ENCODE assay signal across 9 cellular contexts in genomic region chr4:44447563-44448504, GRCh38. TPM values are rescaled to one million over a fixed set of nuclear protein-coding genes. Genes with fewer than 3 reads are reported as not detected.
DNase-seq lines count a peak whose midpoint lies in the region; ATAC-seq, FAIRE-seq and TF ChIP-seq lines count a peak whose summit lies in the region.
"Had no signal": no experiment of that assay in that cellular context is flagged by ENCODE, and none has a peak within 500 bp of the region (broad histone marks: within the 10 kb centered on the region; RNA-seq: fewer than 3 reads in every experiment).

No MANE protein-coding gene starts in this region.

- H3K27ac Mint-ChIP-seq in stimulated activated naive CD8-positive, alpha-beta T cell treated with anti-CD3 and anti-CD28 coated beads, Interleukin-15, amount 100 ng/mL, for 72 hours, result no peak overlapping the region
- H3K27ac Mint-ChIP-seq: CD8-positive, alpha-beta memory T cell had no signal

- ATAC-seq in SK-N-SH treated with all-trans-retinoic acid at 6 μM for 48 hours, result no peak; the same call in 2 of the 3 replicates
- ATAC-seq in stimulated activated naive CD8-positive, alpha-beta T cell treated with anti-CD3 and anti-CD28 coated beads, Interleukin-15, amount 100 ng/mL, for 72 hours, result peak; percentile 32

- H3K27ac ChIP-seq in SK-N-SH (ENCODE audit: low read depth in 2 of 2, low read length in 1 of 2), result no peak overlapping the region
- peak overlapping the region; percentile 68; the same call in 1 of the 2 replicates for H3K27ac ChIP-seq in HUES64 (ENCODE audit: low read depth, low read length)
- peak overlapping the region; percentile 82 for H3K27ac ChIP-seq in caudate nucleus (ENCODE audit: low read depth, low read length)

- H3K9me2 ChIP-seq in SK-N-SH, result no peaks in the 10 kb centered on the region

- no peak for FAIRE-seq in HTR-8/SVneo (lab: Jason Lieb, UNC)

- CTCF ChIA-PET in SK-N-SH (lab: Yijun Ruan, JAX), result interaction anchor here (0.8 to 2.4 kb wide), 9 partner anchors 10 to 176 kb away, joined by 3 to 16 read pairs (median 4); no protein-coding TSS in a partner anchor

- peak overlapping the region; percentile 82 for H2AFZ ChIP-seq in SK-N-SH (ENCODE audit: low read depth)

- no peaks in the 10 kb centered on the region for H3K9me3 ChIP-seq in SK-N-SH
- no peaks in the 10 kb centered on the region for H3K9me3 ChIP-seq in HUES64 (ENCODE audit: insufficient read depth, low read depth, low read length)

- 8% methylated on average over 19 of the region's 110 CpGs for WGBS in SK-N-SH (ENCODE audit: low lambda C conversion rate)
- under 1% methylated on average over 110 of the region's 110 CpGs for WGBS in HUES64

- no peaks in the 10 kb centered on the region for H3K79me2 ChIP-seq in SK-N-SH (ENCODE audit: insufficient read depth)

- no peak for TF ChIP-seq RAD21 in SK-N-SH (IDR thresholded peaks at IDR 0.05; ENCODE audit: low read length)

- peak overlapping the region; percentile 85 for H3K4me2 ChIP-seq in SK-N-SH

- peaks cover 58% of the 10 kb centered on the region for H3K27me3 Mint-ChIP-seq in stimulated activated naive CD8-positive, alpha-beta T cell treated with anti-CD3 and anti-CD28 coated beads, Interleukin-15, amount 100 ng/mL, for 72 hours

- H3K27me3 ChIP-seq in SK-N-SH (ENCODE audit: insufficient read depth), result peaks cover 32% of the 10 kb centered on the region
- H3K27me3 ChIP-seq in HUES64 (ENCODE audit: insufficient read depth, low read length), result peaks cover 60% of the 10 kb centered on the region

- no peaks in the 10 kb centered on the region for H3K36me3 ChIP-seq in SK-N-SH (replicated peaks in 1 of 2; ENCODE audit: control insufficient read depth in 1 of 2, insufficient read depth in 2 of 2, low read length in 1 of 2)
- no peaks in the 10 kb centered on the region for H3K36me3 ChIP-seq in HUES64 (ENCODE audit: insufficient read depth, low read length)

- TF ChIP-seq CTCF in SK-N-SH (IDR thresholded peaks at IDR 0.05), result no peak

- no peak overlapping the region for H3K9ac ChIP-seq in SK-N-SH
- H3K9ac ChIP-seq in HUES64 (ENCODE audit: low read depth, low read length), result peak overlapping the region; percentile 63

- DNase-seq in SK-N-SH (peak; percentile 27), caudate nucleus (lab: John Stamatoyannopoulos, UW) (peak in 56 of 61 donors; percentile 1 to 78 (median 54)), kidney tubule cell (ENCODE audit: low spot score) (peak; percentile 30), HuH-7.5 (ENCODE audit: low spot score) (no peak), HTR-8/SVneo (ENCODE audit: insufficient read length, low spot score) (no peak)
- DNase-seq in stimulated activated naive CD8-positive, alpha-beta T cell treated with anti-CD3 and anti-CD28 coated beads, Interleukin-15, amount 100 ng/mL, for 72 hours, result peak; percentile 10

- TF ChIP-seq EP300 in SK-N-SH (IDR thresholded peaks at IDR 0.05; ENCODE audit: borderline replicate concordance in 1 of 2, low read depth in 1 of 2, low read length in 1 of 2), result no peak

- H4K20me1 ChIP-seq in SK-N-SH (ENCODE audit: insufficient read depth), result no peaks in the 10 kb centered on the region

- POLR2A ChIA-PET in SK-N-SH (lab: Yijun Ruan, JAX), result no interaction called here

- H3K4me1 ChIP-seq in SK-N-SH (ENCODE audit: control insufficient read depth in 1 of 2, insufficient read depth in 2 of 2, low read depth in 1 of 2, low read length in 1 of 2) (peaks cover 0 to 9% of the 10 kb centered on the region in 2 experiments; a peak in 2 of 4 replicates), HUES64 (ENCODE audit: insufficient read depth, low read length) (peaks cover 14% of the 10 kb centered on the region)

- peak overlapping the region; percentile 42 to 73 for H3K4me3 Mint-ChIP-seq in stimulated activated naive CD8-positive, alpha-beta T cell treated with anti-CD3 and anti-CD28 coated beads, Interleukin-15, amount 100 ng/mL, for 72 hours

- H3F3A ChIP-seq in SK-N-SH (replicated peaks; ENCODE audit: insufficient read depth), result no peaks in the 10 kb centered on the region

- H3K4me3 ChIP-seq in SK-N-SH (ENCODE audit: low read depth in 2 of 2, low read length in 1 of 2), result peak overlapping the region in 1 of 2 experiments; percentile 33; a peak in 2 of 4 replicates
- H3K4me3 ChIP-seq in HUES64 (ENCODE audit: low read length), result peak overlapping the region; percentile 73

- H3K4me1 Mint-ChIP-seq in stimulated activated naive CD8-positive, alpha-beta T cell treated with anti-CD3 and anti-CD28 coated beads, Interleukin-15, amount 100 ng/mL, for 72 hours, result peaks cover 18% of the 10 kb centered on the region

- no peaks in the 10 kb centered on the region for H3K9me3 Mint-ChIP-seq in stimulated activated naive CD8-positive, alpha-beta T cell treated with anti-CD3 and anti-CD28 coated beads, Interleukin-15, amount 100 ng/mL, for 72 hours

TF ChIP-seq in SK-N-SH, 30 proteins besides CTCF, POLR2A, EP300 and RAD21:
- TF ChIP-seq FOXJ3 (CRISPR knock-in tag; IDR thresholded peaks at IDR 0.05) (no peak), ELF1 (IDR thresholded peaks at IDR 0.05) (no peak), YY1 (IDR thresholded peaks at IDR 0.05; ENCODE audit: low read depth) (no peak), MXI1 (IDR thresholded peaks at IDR 0.05; ENCODE audit: low read depth, low read length) (no peak)

TF ChIP-seq in SK-N-SH treated with all-trans-retinoic acid at 6 μM for 48 hours, 23 proteins besides CTCF, POLR2A, EP300 and RAD21 (continues in another document):
- no peak for TF ChIP-seq ARNTL (CRISPR knock-in tag; IDR thresholded peaks at IDR 0.05; ENCODE audit: borderline replicate concordance, low read depth)
- TF ChIP-seq ZNF70 (CRISPR knock-in tag; IDR thresholded peaks at IDR 0.05), result no peak
- no peak for TF ChIP-seq ESRRG (CRISPR knock-in tag; IDR thresholded peaks at IDR 0.05)
- no peak for TF ChIP-seq POU6F1 (CRISPR knock-in tag; IDR thresholded peaks at IDR 0.05; ENCODE audit: borderline replicate concordance, low read depth)
- no peak for TF ChIP-seq ZNF8 (CRISPR knock-in tag; IDR thresholded peaks at IDR 0.05)
- no peak for TF ChIP-seq ZC3H10 (CRISPR knock-in tag; IDR thresholded peaks at IDR 0.05)
- TF ChIP-seq PATZ1 (CRISPR knock-in tag; IDR thresholded peaks at IDR 0.05; ENCODE audit: borderline replicate concordance), result no peak
- TF ChIP-seq OSR1 (CRISPR knock-in tag; IDR thresholded peaks at IDR 0.05), result no peak
- TF ChIP-seq CSDC2 (CRISPR knock-in tag; IDR thresholded peaks at IDR 0.05), result no peak
- TF ChIP-seq TSHZ2 (CRISPR knock-in tag; IDR thresholded peaks at IDR 0.05), result no peak
- no peak for TF ChIP-seq ZFP3 (CRISPR knock-in tag; IDR thresholded peaks at IDR 0.05)

RNA-seq across cellular contexts. Expression of gene KCTD8, which starts 0.8 kb away (rescaled TPM):
- polyA plus RNA-seq in SK-N-SH (2012; rRNA removed), result not detected in 2 replicates
- polyA plus RNA-seq in SK-N-SH (2012; cell fraction: cytosol; rRNA removed), result not detected in 2 replicates
- not detected in 2 replicates for polyA plus RNA-seq in SK-N-SH (2012; cell fraction: nucleus; rRNA removed)
- 1.1 TPM for polyA plus RNA-seq in HUES64 (2013, experiment 1 of 2)
- polyA plus RNA-seq in HUES64 (2013, experiment 2 of 2), result 1.1 TPM
- polyA plus RNA-seq: CD8-positive, alpha-beta memory T cell had no signal

Comparison
In these comparisons a context has a peak if more than half of its experiments do, and no peak if none do; other contexts are left out.
1. DNase-seq: peak in SK-N-SH (single experiment), caudate nucleus (56 of 61), kidney tubule cell (single experiment) and stimulated activated naive CD8-positive, alpha-beta T cell treated with anti-CD3 and anti-CD28 coated beads, Interleukin-15, amount 100 ng/mL, for 72 hours (2 of 2); none in HuH-7.5 (single experiment) and HTR-8/SVneo (single experiment).
2. H3K27ac ChIP-seq: peak in HUES64 (single experiment) and caudate nucleus (single experiment); none in SK-N-SH (0 of 2).